In genomic region chr1:107622975-107623374, GRCh38 we compare ENCODE assay signal across 18 cellular contexts.
DNase-seq lines count a peak whose midpoint lies in the region; ATAC-seq, FAIRE-seq and TF ChIP-seq lines count a peak whose summit lies in the region.
"Had no signal": no experiment of that assay in that cellular context is flagged by ENCODE, and none has a peak within 500 bp of the region (broad histone marks: within the 10 kb centered on the region; RNA-seq: fewer than 3 reads in every experiment).

No MANE protein-coding gene starts in this region.

- no peak for FAIRE-seq in bronchial epithelial cell (lab: Jason Lieb, UNC)

- H3K4me1 Mint-ChIP-seq in nephron = peaks cover 34% of the 10 kb centered on the region
- peaks cover 8% of the 10 kb centered on the region for H3K4me1 Mint-ChIP-seq in activated T-helper 2 cell treated with anti-CD3 and anti-CD28 coated beads, Interferon-gamma antibody, Interleukin-2, Interleukin-4, amounts not matched to agents 10 μg/mL and 5 μg/mL and 100 μg/mL, durations not matched to agents 14 hours and 24 hours and 36 hours (ENCODE audit: low read depth)
- H3K4me1 Mint-ChIP-seq: T-cell had no signal

- peak overlapping the region; percentile 34; the same call in 1 of the 2 replicates for H3K4me2 ChIP-seq in MM.1S (ENCODE audit: low read depth, low read length)

- H3K36me3 Mint-ChIP-seq in nephron (ENCODE audit: low read depth) = peaks cover 3% of the 10 kb centered on the region
- no peaks in the 10 kb centered on the region for H3K36me3 Mint-ChIP-seq in activated T-helper 2 cell treated with anti-CD3 and anti-CD28 coated beads, Interferon-gamma antibody, Interleukin-2, Interleukin-4, amounts not matched to agents 10 μg/mL and 5 μg/mL and 100 μg/mL, durations not matched to agents 14 hours and 24 hours and 36 hours (ENCODE audit: low read depth)
- H3K36me3 Mint-ChIP-seq: T-cell had no signal

- no peaks in the 10 kb centered on the region for H3K27me3 Mint-ChIP-seq in nephron (ENCODE audit: low read depth)
- H3K27me3 Mint-ChIP-seq in activated T-helper 2 cell treated with anti-CD3 and anti-CD28 coated beads, Interferon-gamma antibody, Interleukin-2, Interleukin-4, amounts not matched to agents 10 μg/mL and 5 μg/mL and 100 μg/mL, durations not matched to agents 14 hours and 24 hours and 36 hours (ENCODE audit: low read depth) = peaks cover 17% of the 10 kb centered on the region
- H3K27me3 Mint-ChIP-seq: T-cell had no signal

- H3K4me1 ChIP-seq in MM.1S (ENCODE audit: low read length) = peaks cover 46% of the 10 kb centered on the region

- H3K4me3 ChIP-seq in MM.1S (ENCODE audit: low read length) (no peak overlapping the region), bronchial epithelial cell (ENCODE audit: low read depth, low read length) (no peak overlapping the region)

- H3K9me3 ChIP-seq in MM.1S (replicated peaks; ENCODE audit: insufficient read depth, low read length) = no peaks in the 10 kb centered on the region

- H3K27ac Mint-ChIP-seq in nephron = peak overlapping the region; percentile 25 to 51 (median 49)
- no peak overlapping the region for H3K27ac Mint-ChIP-seq in activated T-helper 2 cell treated with anti-CD3 and anti-CD28 coated beads, Interferon-gamma antibody, Interleukin-2, Interleukin-4, amounts not matched to agents 10 μg/mL and 5 μg/mL and 100 μg/mL, durations not matched to agents 14 hours and 24 hours and 36 hours
- H3K27ac Mint-ChIP-seq: T-cell had no signal

- no peaks in the 10 kb centered on the region for H3K9me2 ChIP-seq in MM.1S (replicated peaks; ENCODE audit: insufficient read depth, low read length)

- no peaks in the 10 kb centered on the region for H3K9me3 Mint-ChIP-seq in nephron
- no peaks in the 10 kb centered on the region for H3K9me3 Mint-ChIP-seq in activated T-helper 2 cell treated with anti-CD3 and anti-CD28 coated beads, Interferon-gamma antibody, Interleukin-2, Interleukin-4, amounts not matched to agents 10 μg/mL and 5 μg/mL and 100 μg/mL, durations not matched to agents 14 hours and 24 hours and 36 hours
- H3K9me3 Mint-ChIP-seq: T-cell had no signal

- no peak for ATAC-seq in GM21619 (IDR thresholded peaks at IDR 0.05; ENCODE audit: unreplicated experiment)
- ATAC-seq in GM21786 (IDR thresholded peaks at IDR 0.05; ENCODE audit: unreplicated experiment) = no peak
- ATAC-seq: left colon, Panc1, T-cell had no signal

- no peaks in the 10 kb centered on the region for H3K27me3 ChIP-seq in MM.1S (replicated peaks; ENCODE audit: insufficient read depth, low read length)
- H3K27me3 ChIP-seq in bronchial epithelial cell (ENCODE audit: control insufficient read depth, insufficient read depth, low read length) = no peaks in the 10 kb centered on the region

- TF ChIP-seq CTCF in MM.1S (IDR thresholded peaks at IDR 0.05; ENCODE audit: low read length) (no peak), bronchial epithelial cell (IDR thresholded peaks at IDR 0.05; ENCODE audit: insufficient read depth, low read length, severe bottlenecking) (no peak), nephron (IDR thresholded peaks at IDR 0.05; ENCODE audit: unreplicated experiment in 3 of 3) (no peak)

- no peaks in the 10 kb centered on the region for H4K20me1 ChIP-seq in MM.1S (ENCODE audit: insufficient read depth, low read length)

- H3K9ac ChIP-seq in MM.1S (ENCODE audit: low read length) = no peak overlapping the region

- H3K79me2 ChIP-seq in MM.1S (ENCODE audit: low read length) = no peaks in the 10 kb centered on the region

- H3K27ac ChIP-seq in MM.1S (ENCODE audit: low read length) = peak overlapping the region; percentile 61; the same call in 1 of the 2 replicates
- H3K27ac ChIP-seq: C4-2B had no signal

- H2AFZ ChIP-seq in MM.1S (ENCODE audit: low read length) = no peak overlapping the region

- peaks cover 5% of the 10 kb centered on the region; the same call in 1 of the 2 replicates for H3F3A ChIP-seq in MM.1S (ENCODE audit: insufficient read depth, low read length)

- no peak overlapping the region for H3K4me3 Mint-ChIP-seq in nephron
- H3K4me3 Mint-ChIP-seq in activated T-helper 2 cell treated with anti-CD3 and anti-CD28 coated beads, Interferon-gamma antibody, Interleukin-2, Interleukin-4, amounts not matched to agents 10 μg/mL and 5 μg/mL and 100 μg/mL, durations not matched to agents 14 hours and 24 hours and 36 hours (ENCODE audit: low read depth) = no peak overlapping the region
- H3K4me3 Mint-ChIP-seq: T-cell had no signal

- DNase-seq in GM04503 (ENCODE audit: low read depth) = peak; percentile 22
- DNase-seq in MM.1S = peak; percentile 64
- peak; percentile 29 for DNase-seq in bronchial epithelial cell (ENCODE audit: low read depth)
- no peak for DNase-seq in middle frontal gyrus (ENCODE audit: extremely low spot score, low spot score)
- DNase-seq in activated T-helper 2 cell treated with anti-CD3 and anti-CD28 coated beads, Interferon-gamma antibody, Interleukin-2, Interleukin-4, amounts not matched to agents 10 μg/mL and 5 μg/mL and 100 μg/mL, durations not matched to agents 14 hours and 24 hours and 36 hours (ENCODE audit: low spot score) = no peak
- DNase-seq: activated CD4-positive, alpha-beta T cell treated with anti-CD3 and anti-CD28 coated beads for 4 hours; activated effector memory CD4-positive, alpha-beta T cell treated with anti-CD3 and anti-CD28 coated beads, Interleukin-2, amount 50 U/mL, for 16 hours; DND-41; effector CD4-positive, alpha-beta T cell; left colon; NCI-H1105 treated with DMSO at 0.1 percent for 48 hours; T-cell; trophoblast cell had no signal

- intact Hi-C loops in activated T-helper 2 cell treated with anti-CD3 and anti-CD28 coated beads, Interferon-gamma antibody, Interleukin-2, Interleukin-4, amounts not matched to agents 10 μg/mL and 5 μg/mL and 100 μg/mL, durations not matched to agents 14 hours and 24 hours and 36 hours (cut with micrococcal nuclease) = loop anchor here (1.0 to 2.0 kb wide), 2 partner anchors 28 to 148 kb away; no protein-coding TSS in a partner anchor

- no peaks in the 10 kb centered on the region for H3K36me3 ChIP-seq in MM.1S (replicated peaks; ENCODE audit: insufficient read depth, low read length)
- H3K36me3 ChIP-seq in bronchial epithelial cell (ENCODE audit: control insufficient read depth, insufficient read depth, low read length) = no peaks in the 10 kb centered on the region

Comparison
In these comparisons a context has a peak if more than half of its experiments do, and no peak if none do; other contexts are left out.
1. DNase-seq: peak in GM04503 (single experiment), MM.1S (single experiment) and bronchial epithelial cell (single experiment); none in middle frontal gyrus (single experiment) and activated T-helper 2 cell treated with anti-CD3 and anti-CD28 coated beads, Interferon-gamma antibody, Interleukin-2, Interleukin-4, amounts not matched to agents 10 μg/mL and 5 μg/mL and 100 μg/mL, durations not matched to agents 14 hours and 24 hours and 36 hours (single experiment).